ENCODE assay signal across 26 cellular contexts in genomic region chr13:36840718-36841250, GRCh38.
"Had no signal": no experiment of that assay in that cellular context is flagged by ENCODE, and none has a peak within 500 bp of the region (broad histone marks: within the 10 kb centered on the region; RNA-seq: fewer than 3 reads in every experiment).

No MANE protein-coding gene starts in this region.

- H3K27ac Mint-ChIP-seq: activated B cell treated with CpG ODN at 0.5 μM for 24 hours; activated CD8-positive, alpha-beta T cell treated with anti-CD3 and anti-CD28 coated beads, Interleukin-2, amount 10 ng/mL, durations not matched to agents 7 days and 5 days; activated naive CD4-positive, alpha-beta T cell treated with anti-CD3 and anti-CD28 coated beads for 36 hours; activated naive CD8-positive, alpha-beta T cell treated with anti-CD3 and anti-CD28 coated beads, Interleukin-2, amount 50 U/mL, for 24 hours; activated T-cell treated with anti-CD3 and anti-CD28 coated beads, Interleukin-2, amount 50 U/mL, for 24 hours; activated T-helper 2 cell treated with anti-CD3 and anti-CD28 coated beads, Interferon-gamma antibody, Interleukin-2, Interleukin-4, amounts not matched to agents 10 μg/mL and 5 μg/mL and 100 μg/mL, durations not matched to agents 14 hours and 24 hours and 36 hours; brain; memory B cell; naive thymus-derived CD4-positive, alpha-beta T cell; stimulated activated naive CD8-positive, alpha-beta T cell treated with anti-CD3 and anti-CD28 coated beads, Interleukin-15, Interleukin-2, amounts not matched to agents 100 ng/mL and 50 ng/mL, for 24 hours; T-helper 2 cell treated with Interferon-gamma antibody and Interleukin-4, amounts not matched to agents 5 μg/mL and 100 μg/mL, for 36 hours had no signal

- H3K4me1 ChIP-seq: colonic mucosa, pancreas, right lobe of liver, vagina had no signal

- H3K4me3 ChIP-seq: colonic mucosa, mucosa of descending colon, pancreas, right lobe of liver, vagina had no signal

- H3K4me1 Mint-ChIP-seq: activated B cell treated with CpG ODN at 0.5 μM for 24 hours; activated naive CD8-positive, alpha-beta T cell treated with anti-CD3 and anti-CD28 coated beads, Interleukin-2, amount 50 U/mL, for 24 hours; brain; naive thymus-derived CD4-positive, alpha-beta T cell had no signal

- H3K27ac ChIP-seq: colonic mucosa, neutrophil, pancreas, right lobe of liver, vagina had no signal

- ATAC-seq: activated CD8-positive, alpha-beta T cell treated with anti-CD3 and anti-CD28 coated beads, Interleukin-2, amount 10 ng/mL, durations not matched to agents 7 days and 5 days; activated naive CD8-positive, alpha-beta T cell treated with anti-CD3 and anti-CD28 coated beads, Interleukin-2, amount 50 U/mL, for 24 hours; left ventricle myocardium superior; mucosa of descending colon; naive thymus-derived CD4-positive, alpha-beta T cell; pancreas; right lobe of liver had no signal

- H3K27me3 ChIP-seq: colonic mucosa, neutrophil, pancreas, right lobe of liver, vagina had no signal

- H3K36me3 ChIP-seq: colonic mucosa, neutrophil, pancreas, right lobe of liver, vagina had no signal

- H3K9me3 Mint-ChIP-seq: activated B cell treated with CpG ODN at 0.5 μM for 24 hours; activated naive CD4-positive, alpha-beta T cell treated with anti-CD3 and anti-CD28 coated beads for 36 hours; activated naive CD8-positive, alpha-beta T cell treated with anti-CD3 and anti-CD28 coated beads, Interleukin-2, amount 50 U/mL, for 24 hours; activated T-cell treated with anti-CD3 and anti-CD28 coated beads, Interleukin-2, amount 50 U/mL, for 24 hours; activated T-helper 2 cell treated with anti-CD3 and anti-CD28 coated beads, Interferon-gamma antibody, Interleukin-2, Interleukin-4, amounts not matched to agents 10 μg/mL and 5 μg/mL and 100 μg/mL, durations not matched to agents 14 hours and 24 hours and 36 hours; brain; memory B cell; naive thymus-derived CD4-positive, alpha-beta T cell; stimulated activated naive CD8-positive, alpha-beta T cell treated with anti-CD3 and anti-CD28 coated beads, Interleukin-15, Interleukin-2, amounts not matched to agents 100 ng/mL and 50 ng/mL, for 24 hours; T-helper 2 cell treated with Interferon-gamma antibody and Interleukin-4, amounts not matched to agents 5 μg/mL and 100 μg/mL, for 36 hours had no signal

- H3K27me3 Mint-ChIP-seq: activated B cell treated with CpG ODN at 0.5 μM for 24 hours; activated naive CD8-positive, alpha-beta T cell treated with anti-CD3 and anti-CD28 coated beads, Interleukin-2, amount 50 U/mL, for 24 hours; activated T-cell treated with anti-CD3 and anti-CD28 coated beads, Interleukin-2, amount 50 U/mL, for 24 hours; brain; memory B cell; naive thymus-derived CD4-positive, alpha-beta T cell; stimulated activated naive CD8-positive, alpha-beta T cell treated with anti-CD3 and anti-CD28 coated beads, Interleukin-15, Interleukin-2, amounts not matched to agents 100 ng/mL and 50 ng/mL, for 24 hours had no signal

- DNase-seq: activated B cell treated with CpG ODN at 0.5 μM for 24 hours; activated CD4-positive, alpha-beta T cell treated with anti-CD3 and anti-CD28 coated beads for 48 hours; activated CD8-positive, alpha-beta T cell treated with anti-CD3 and anti-CD28 coated beads, Interleukin-2, amount 10 ng/mL, durations not matched to agents 7 days and 5 days; activated naive CD4-positive, alpha-beta T cell treated with anti-CD3 and anti-CD28 coated beads for 36 hours; activated naive CD8-positive, alpha-beta T cell treated with anti-CD3 and anti-CD28 coated beads, Interleukin-2, amount 50 U/mL, for 24 hours; activated T-cell treated with anti-CD3 and anti-CD28 coated beads, Interleukin-2, amount 50 U/mL, for 24 hours; central memory CD4-positive, alpha-beta T cell; colonic mucosa; foreskin melanocyte; glutamatergic neuron; left ventricle myocardium superior; mucosa of descending colon; naive thymus-derived CD4-positive, alpha-beta T cell; pancreas; right lobe of liver; small intestine; stimulated activated CD4-positive, alpha-beta T cell treated with anti-CD3 and anti-CD28 coated beads, Interleukin-15, amount 100 ng/mL, for 24 hours; stimulated activated CD4-positive, alpha-beta T cell treated with anti-CD3 and anti-CD28 coated beads, Interleukin-2, amount 100 ng/mL, for 48 hours; trophoblast cell had no signal

- H3K9me3 ChIP-seq: colonic mucosa, mucosa of descending colon, neutrophil, pancreas, right lobe of liver, vagina had no signal

- H3K4me3 Mint-ChIP-seq: activated B cell treated with CpG ODN at 0.5 μM for 24 hours; activated CD8-positive, alpha-beta T cell treated with anti-CD3 and anti-CD28 coated beads, Interleukin-2, amount 10 ng/mL, durations not matched to agents 7 days and 5 days; activated naive CD4-positive, alpha-beta T cell treated with anti-CD3 and anti-CD28 coated beads for 36 hours; activated naive CD8-positive, alpha-beta T cell treated with anti-CD3 and anti-CD28 coated beads, Interleukin-2, amount 50 U/mL, for 24 hours; activated T-cell treated with anti-CD3 and anti-CD28 coated beads, Interleukin-2, amount 50 U/mL, for 24 hours; brain; memory B cell; naive thymus-derived CD4-positive, alpha-beta T cell; stimulated activated naive CD8-positive, alpha-beta T cell treated with anti-CD3 and anti-CD28 coated beads, Interleukin-15, Interleukin-2, amounts not matched to agents 100 ng/mL and 50 ng/mL, for 24 hours; T-helper 2 cell treated with Interferon-gamma antibody and Interleukin-4, amounts not matched to agents 5 μg/mL and 100 μg/mL, for 36 hours had no signal
